8 cellular contexts compared by ENCODE assay signal in genomic region chr16:2512920-2513404, GRCh38. TPM values are rescaled to one million over a fixed set of nuclear protein-coding genes. Genes with fewer than 3 reads are reported as not detected.
DNase-seq lines count a peak whose midpoint lies in the region; ATAC-seq, FAIRE-seq and TF ChIP-seq lines count a peak whose summit lies in the region.

No MANE protein-coding gene starts in this region.

- no peak for FAIRE-seq in GM19239 (lab: Jason Lieb, UNC)

- H3K4me3 ChIP-seq in CD4-positive, CD25-positive, alpha-beta regulatory T cell (ENCODE audit: low read depth, low read length) = no peak overlapping the region
- H3K4me3 ChIP-seq in hepatocyte (no peak overlapping the region), spleen (peak overlapping the region in 7 of 8 donors; percentile 77 to 97 (median 80))

- H3K4me2 ChIP-seq in hepatocyte = peak overlapping the region; percentile 98

- CTCF ChIA-PET in activated CD4-positive, alpha-beta memory T cell treated with anti-CD3 and anti-CD28 coated beads for 36 hours (lab: Charles Lee) = interaction anchor here (0.8 to 1.2 kb wide), 2 partner anchors 12 to 318 kb away, joined by 3 to 6 read pairs; no protein-coding TSS in a partner anchor

- H3K36me3 ChIP-seq in CD4-positive, CD25-positive, alpha-beta regulatory T cell (ENCODE audit: control insufficient read depth, insufficient read depth, low read length) = no peaks in the 10 kb centered on the region
- H3K36me3 ChIP-seq in hepatocyte (replicated peaks; ENCODE audit: insufficient read depth, low read depth) (no peaks in the 10 kb centered on the region), spleen (peaks cover 0 to 14% (median 0%) of the 10 kb centered on the region in 6 donors)

- peak overlapping the region; percentile 90 to 99 (median 93) for H3K27ac Mint-ChIP-seq in CD4-positive, CD25-positive, alpha-beta regulatory T cell
- peak overlapping the region; percentile 36; the same call in 1 of the 2 replicates for H3K27ac Mint-ChIP-seq in HFFc6
- H3K27ac Mint-ChIP-seq in activated CD4-positive, alpha-beta memory T cell treated with anti-CD3 and anti-CD28 coated beads for 36 hours = peak overlapping the region; percentile 91

- ATAC-seq in CD4-positive, CD25-positive, alpha-beta regulatory T cell (ENCODE audit: low read depth in 2 of 2) = no peak

- H3K9me2 ChIP-seq in hepatocyte (replicated peaks; ENCODE audit: insufficient read depth) = no peaks in the 10 kb centered on the region

- H2AFZ ChIP-seq in hepatocyte = peak overlapping the region; percentile 71

- H3K4me1 Mint-ChIP-seq in CD4-positive, CD25-positive, alpha-beta regulatory T cell = peaks cover 19 to 50% (median 29%) of the 10 kb centered on the region in 4 donors
- peaks cover 52% of the 10 kb centered on the region for H3K4me1 Mint-ChIP-seq in HFFc6 (ENCODE audit: low read depth)
- H3K4me1 Mint-ChIP-seq in activated CD4-positive, alpha-beta memory T cell treated with anti-CD3 and anti-CD28 coated beads for 36 hours (ENCODE audit: low read depth) = peaks cover 38% of the 10 kb centered on the region

- H3K27me3 Mint-ChIP-seq in CD4-positive, CD25-positive, alpha-beta regulatory T cell = peaks cover 11% of the 10 kb centered on the region
- peaks cover 9% of the 10 kb centered on the region for H3K27me3 Mint-ChIP-seq in HFFc6 (ENCODE audit: insufficient read depth)
- no peaks in the 10 kb centered on the region for H3K27me3 Mint-ChIP-seq in activated CD4-positive, alpha-beta memory T cell treated with anti-CD3 and anti-CD28 coated beads for 36 hours

- POLR2A ChIA-PET in activated CD4-positive, alpha-beta memory T cell treated with anti-CD3 and anti-CD28 coated beads for 36 hours (lab: Charles Lee) = interaction anchor here (1.7 kb wide), 1 partner anchor 20 kb away, joined by 7 read pairs; no protein-coding TSS in a partner anchor

- intact Hi-C loops in activated CD4-positive, alpha-beta memory T cell treated with anti-CD3 and anti-CD28 coated beads for 36 hours (cut with micrococcal nuclease) = loop anchor here (2.0 kb wide), 1 partner anchor 20 kb away; no protein-coding TSS in a partner anchor
- intact Hi-C loops in spleen (cut with DNase I; ENCODE audit: low total_unique reads) = no loop called here

- H3K27me3 ChIP-seq in CD4-positive, CD25-positive, alpha-beta regulatory T cell (ENCODE audit: control insufficient read depth, insufficient read depth, low read length) = no peaks in the 10 kb centered on the region
- H3K27me3 ChIP-seq in hepatocyte = no peaks in the 10 kb centered on the region
- H3K27me3 ChIP-seq in spleen (replicated peaks in 1 of 7) = no peaks in the 10 kb centered on the region

- H3K4me3 Mint-ChIP-seq in CD4-positive, CD25-positive, alpha-beta regulatory T cell = peak overlapping the region; percentile 83 to 95 (median 92)
- H3K4me3 Mint-ChIP-seq in HFFc6 = peak overlapping the region; percentile 90
- peak overlapping the region; percentile 90 for H3K4me3 Mint-ChIP-seq in activated CD4-positive, alpha-beta memory T cell treated with anti-CD3 and anti-CD28 coated beads for 36 hours

- 41% methylated on average over 15 of the region's 15 CpGs for WGBS in hepatocyte (ENCODE audit: low lambda C conversion rate, missing lambda C conversion rate)
- 35 to 56% (median 49%) methylated on average over 10 to 15 of the region's 15 CpGs for WGBS in spleen, 5 donors

- TF ChIP-seq POLR2A in spleen (IDR thresholded peaks at IDR 0.05) = no peak

- no peaks in the 10 kb centered on the region for H3K9me3 ChIP-seq in CD4-positive, CD25-positive, alpha-beta regulatory T cell (ENCODE audit: control insufficient read depth in 2 of 2, low read length in 2 of 2)
- H3K9me3 ChIP-seq in hepatocyte (ENCODE audit: low read depth) (no peaks in the 10 kb centered on the region), spleen (no peaks in the 10 kb centered on the region)

- peaks cover 11% of the 10 kb centered on the region for H3K36me3 Mint-ChIP-seq in CD4-positive, CD25-positive, alpha-beta regulatory T cell
- H3K36me3 Mint-ChIP-seq in HFFc6 (ENCODE audit: low read depth) = peaks cover 23% of the 10 kb centered on the region
- peaks cover 4% of the 10 kb centered on the region for H3K36me3 Mint-ChIP-seq in activated CD4-positive, alpha-beta memory T cell treated with anti-CD3 and anti-CD28 coated beads for 36 hours

- TF ChIP-seq CTCF in HFFc6 (IDR thresholded peaks at IDR 0.05) = peak; percentile 39; the same call in 1 of the 2 replicates
- no peak for TF ChIP-seq CTCF in hepatocyte (IDR thresholded peaks at IDR 0.05; ENCODE audit: poor library complexity)
- TF ChIP-seq CTCF in spleen (IDR thresholded peaks at IDR 0.05 in 8 of 11, conservative IDR thresholded peaks at IDR 0.05 in 3 of 11) = peak in 3 of 11 experiments; percentile 5 to 31 (median 9)

- peak in 1 of 3 donors; percentile 22 for DNase-seq in CD4-positive, CD25-positive, alpha-beta regulatory T cell
- DNase-seq in HFFc6 = no peak
- DNase-seq in activated CD4-positive, alpha-beta memory T cell treated with anti-CD3 and anti-CD28 coated beads for 36 hours = no peak
- DNase-seq in hepatocyte (ENCODE audit: low spot score) = no peak
- DNase-seq in spleen = peak; percentile 86
- no peak for DNase-seq in GM19239 (ENCODE audit: insufficient read length, low spot score)
- DNase-seq in stimulated activated CD4-positive, alpha-beta T cell treated with anti-CD3 and anti-CD28 coated beads, Interleukin-2, amount 100 ng/mL, for 24 hours = no peak
- no peak for DNase-seq in activated effector memory CD4-positive, alpha-beta T cell treated with Interleukin-2 at 50 U/mL for 16 hours

- H3K4me1 ChIP-seq in CD4-positive, CD25-positive, alpha-beta regulatory T cell (ENCODE audit: control insufficient read depth, insufficient read depth, low read length, poor library complexity, severe bottlenecking) = peaks cover 39% of the 10 kb centered on the region
- peaks cover 29% of the 10 kb centered on the region for H3K4me1 ChIP-seq in hepatocyte (ENCODE audit: insufficient read depth)
- peaks cover 43 to 90% (median 81%) of the 10 kb centered on the region in 6 donors for H3K4me1 ChIP-seq in spleen

- H3K27ac ChIP-seq in CD4-positive, CD25-positive, alpha-beta regulatory T cell (ENCODE audit: insufficient read depth, low read length, poor library complexity, severe bottlenecking) = peak overlapping the region; percentile 97
- peak overlapping the region; percentile 100 for H3K27ac ChIP-seq in hepatocyte
- peak overlapping the region; percentile 97 to 100 (median 100) for H3K27ac ChIP-seq in spleen

- H4K20me1 ChIP-seq in hepatocyte (ENCODE audit: insufficient read depth, poor library complexity, severe bottlenecking) = peaks cover 37% of the 10 kb centered on the region

- no peaks in the 10 kb centered on the region for H3K9me3 Mint-ChIP-seq in CD4-positive, CD25-positive, alpha-beta regulatory T cell
- no peaks in the 10 kb centered on the region for H3K9me3 Mint-ChIP-seq in HFFc6
- H3K9me3 Mint-ChIP-seq in activated CD4-positive, alpha-beta memory T cell treated with anti-CD3 and anti-CD28 coated beads for 36 hours = no peaks in the 10 kb centered on the region

- peaks cover 42% of the 10 kb centered on the region for H3K79me2 ChIP-seq in hepatocyte

RNA-seq across cellular contexts. Expression of gene ATP6V0C, which starts 0.8 kb away (rescaled TPM):
- 188 TPM for total RNA-seq in CD4-positive, CD25-positive, alpha-beta regulatory T cell
- 10 to 100 TPM; 62.1 to 83.4 (median 68.6) TPM for polyA plus RNA-seq in CD4-positive, CD25-positive, alpha-beta regulatory T cell
- 100 to 1,000 TPM; 303 to 341 (median 309) TPM for total RNA-seq in HFFc6 (2021; fragmentation: NEBNext Ultra II Directional; extraction: Animal tissue kit (Norgen Biotek cat#: 25700))
- 100 to 1,000 TPM; 111 to 115 TPM for total RNA-seq in activated CD4-positive, alpha-beta memory T cell treated with anti-CD3 and anti-CD28 coated beads for 36 hours
- total RNA-seq in hepatocyte (81.4 and 89.8 TPM in 2 replicates), spleen (100 to 1,000 TPM in 4 of 7 donors, 10 to 100 TPM in 3; 82.3 to 199 (median 156) TPM)
- polyA plus RNA-seq in hepatocyte (375 and 385 TPM in 2 replicates), spleen (100 to 1,000 TPM in 1 of 3 donors, 10 to 100 TPM in 2; 64.5 to 125 (median 99.7) TPM)

RNA-seq across cellular contexts. Expression of gene AMDHD2, which starts 7.2 kb away (rescaled TPM):
- total RNA-seq in CD4-positive, CD25-positive, alpha-beta regulatory T cell = 239 TPM
- polyA plus RNA-seq in CD4-positive, CD25-positive, alpha-beta regulatory T cell = 10 to 100 TPM; 18.3 to 19.5 (median 18.7) TPM
- 10 to 100 TPM; 15.6 to 19.3 (median 18.6) TPM for total RNA-seq in HFFc6 (2021; fragmentation: NEBNext Ultra II Directional; extraction: Animal tissue kit (Norgen Biotek cat#: 25700))
- total RNA-seq in activated CD4-positive, alpha-beta memory T cell treated with anti-CD3 and anti-CD28 coated beads for 36 hours = 10 to 100 TPM; 28.3 to 30.5 TPM
- total RNA-seq in hepatocyte = 43.6 and 50.3 TPM in 2 replicates
- polyA plus RNA-seq in hepatocyte = 70.8 and 77.0 TPM in 2 replicates
- 10 to 100 TPM; 59.9 to 94.0 (median 70.9) TPM for total RNA-seq in spleen
- polyA plus RNA-seq in spleen = 10 to 100 TPM; 37.8 to 72.0 (median 38.5) TPM

RNA-seq across cellular contexts. Expression of gene CEMP1, which starts 18.2 kb away (rescaled TPM):
- total RNA-seq in CD4-positive, CD25-positive, alpha-beta regulatory T cell = 0.27 TPM
- polyA plus RNA-seq in CD4-positive, CD25-positive, alpha-beta regulatory T cell = 1 to 10 TPM; 3.0 to 3.8 (median 3.7) TPM
- not detected for total RNA-seq in HFFc6 (2021; fragmentation: NEBNext Ultra II Directional; extraction: Animal tissue kit (Norgen Biotek cat#: 25700))
- not detected for total RNA-seq in activated CD4-positive, alpha-beta memory T cell treated with anti-CD3 and anti-CD28 coated beads for 36 hours
- total RNA-seq in hepatocyte (not detected in 2 replicates), spleen (under 1 TPM in 2 of 7 donors, not detected in 5; 0.37 to 0.97 TPM)
- polyA plus RNA-seq in hepatocyte (11.1 and 21.6 TPM in 2 replicates), spleen (1 to 10 TPM in 1 of 3 donors, under 1 TPM in 2; 0.70 to 1.5 (median 0.74) TPM)

RNA-seq across cellular contexts. Expression of gene PDPK1, which starts 24.9 kb away (rescaled TPM):
- 57.4 TPM for total RNA-seq in CD4-positive, CD25-positive, alpha-beta regulatory T cell
- polyA plus RNA-seq in CD4-positive, CD25-positive, alpha-beta regulatory T cell = 10 to 100 TPM; 28.0 to 33.7 (median 30.2) TPM
- 10 to 100 TPM; 34.2 to 43.8 (median 37.0) TPM for total RNA-seq in HFFc6 (2021; fragmentation: NEBNext Ultra II Directional; extraction: Animal tissue kit (Norgen Biotek cat#: 25700))
- total RNA-seq in activated CD4-positive, alpha-beta memory T cell treated with anti-CD3 and anti-CD28 coated beads for 36 hours = 10 to 100 TPM; 42.5 to 42.9 TPM
- total RNA-seq in hepatocyte = 29.8 and 34.5 TPM in 2 replicates
- 23.6 and 27.1 TPM in 2 replicates for polyA plus RNA-seq in hepatocyte
- 10 to 100 TPM; 39.5 to 74.5 (median 56.8) TPM for total RNA-seq in spleen
- polyA plus RNA-seq in spleen = 10 to 100 TPM in 1 of 3 donors, 1 to 10 TPM in 2; 6.2 to 15.5 (median 6.2) TPM

RNA-seq across cellular contexts. Expression of gene TBC1D24, which starts 38.0 kb away (rescaled TPM):
- 5.8 TPM for total RNA-seq in CD4-positive, CD25-positive, alpha-beta regulatory T cell
- 1 to 10 TPM in 3 of 4 donors, under 1 TPM in 1; 0.84 to 1.6 (median 1.2) TPM for polyA plus RNA-seq in CD4-positive, CD25-positive, alpha-beta regulatory T cell
- total RNA-seq in HFFc6 (2021; fragmentation: NEBNext Ultra II Directional; extraction: Animal tissue kit (Norgen Biotek cat#: 25700)) = 10 to 100 TPM; 15.8 to 30.3 (median 19.0) TPM
- 10 to 100 TPM; 12.2 to 12.4 TPM for total RNA-seq in activated CD4-positive, alpha-beta memory T cell treated with anti-CD3 and anti-CD28 coated beads for 36 hours
- total RNA-seq in hepatocyte (10.4 and 13.6 TPM in 2 replicates), spleen (10 to 100 TPM in 6 of 7 donors, 1 to 10 TPM in 1; 9.7 to 15.3 (median 12.8) TPM)
- polyA plus RNA-seq in hepatocyte (8.3 and 10.9 TPM in 2 replicates), spleen (1 to 10 TPM; 2.2 to 5.1 (median 2.2) TPM)

Comparison
In these comparisons a context has a peak if more than half of its experiments do, and no peak if none do; other contexts are left out.
1. H3K4me3 ChIP-seq: peak in spleen (7 of 8); none in CD4-positive, CD25-positive, alpha-beta regulatory T cell (single experiment) and hepatocyte (single experiment).
2. H3K27ac Mint-ChIP-seq: peak in every context shown above with its lines; median percentile 93 in CD4-positive, CD25-positive, alpha-beta regulatory T cell; 91 in activated CD4-positive, alpha-beta memory T cell treated with anti-CD3 and anti-CD28 coated beads for 36 hours; 36 in HFFc6.
3. Peak in every context shown above with its lines, with median percentiles within 50 percentile points of each other: H3K27ac ChIP-seq and H3K4me3 Mint-ChIP-seq.